ENCODE assay signal across 8 cellular contexts in the genomic region with DNA sequence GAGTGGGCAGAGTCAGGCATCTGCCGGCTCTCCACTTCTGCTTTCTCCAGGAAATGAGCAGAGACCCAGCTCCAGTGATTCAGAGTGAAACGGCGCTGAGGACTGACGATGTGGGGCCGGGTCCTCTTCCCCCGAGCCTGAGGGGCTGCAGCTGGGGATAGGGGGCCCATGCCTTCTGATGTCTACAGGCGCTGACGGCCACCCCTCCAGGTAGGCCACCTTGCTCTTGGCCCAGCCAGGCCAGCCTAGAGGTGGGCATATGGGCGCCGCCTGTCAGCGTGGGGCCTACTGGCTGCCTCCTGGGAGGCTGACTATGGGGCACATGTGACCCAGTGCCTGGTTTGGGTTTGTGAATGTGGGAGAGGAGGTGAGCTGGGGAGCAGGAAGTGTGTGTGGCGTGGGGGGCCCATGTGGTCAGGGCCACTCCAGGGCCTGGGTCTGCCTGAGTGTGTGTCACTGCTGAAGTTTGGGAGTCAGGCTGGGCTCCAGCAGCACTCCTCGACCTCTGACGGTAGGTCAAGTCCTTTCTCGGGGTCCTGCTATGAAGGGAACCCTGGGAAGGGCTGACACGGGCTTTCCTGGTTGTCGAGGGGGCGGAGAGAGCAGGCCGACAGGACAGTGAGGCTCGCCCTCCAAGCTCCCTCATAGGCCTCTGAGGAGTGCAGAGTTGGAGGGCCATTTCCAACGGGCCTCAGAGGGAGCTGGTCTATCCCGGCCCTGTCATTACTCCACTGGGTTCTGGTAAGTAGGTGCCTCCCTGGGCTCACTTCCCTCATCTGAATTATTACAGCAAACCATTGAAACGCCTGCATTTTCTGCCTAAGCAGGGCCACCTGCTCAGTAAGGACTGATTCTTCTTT. TPM values are rescaled to one million over a fixed set of nuclear protein-coding genes. Genes with fewer than 3 reads are reported as not detected.
DNase-seq lines count a peak whose midpoint lies in the region; ATAC-seq, FAIRE-seq and TF ChIP-seq lines count a peak whose summit lies in the region.
"Had no signal": no experiment of that assay in that cellular context is flagged by ENCODE, and none has a peak within 500 bp of the region (broad histone marks: within the 10 kb centered on the region; RNA-seq: fewer than 3 reads in every experiment).

A gene with protein sequence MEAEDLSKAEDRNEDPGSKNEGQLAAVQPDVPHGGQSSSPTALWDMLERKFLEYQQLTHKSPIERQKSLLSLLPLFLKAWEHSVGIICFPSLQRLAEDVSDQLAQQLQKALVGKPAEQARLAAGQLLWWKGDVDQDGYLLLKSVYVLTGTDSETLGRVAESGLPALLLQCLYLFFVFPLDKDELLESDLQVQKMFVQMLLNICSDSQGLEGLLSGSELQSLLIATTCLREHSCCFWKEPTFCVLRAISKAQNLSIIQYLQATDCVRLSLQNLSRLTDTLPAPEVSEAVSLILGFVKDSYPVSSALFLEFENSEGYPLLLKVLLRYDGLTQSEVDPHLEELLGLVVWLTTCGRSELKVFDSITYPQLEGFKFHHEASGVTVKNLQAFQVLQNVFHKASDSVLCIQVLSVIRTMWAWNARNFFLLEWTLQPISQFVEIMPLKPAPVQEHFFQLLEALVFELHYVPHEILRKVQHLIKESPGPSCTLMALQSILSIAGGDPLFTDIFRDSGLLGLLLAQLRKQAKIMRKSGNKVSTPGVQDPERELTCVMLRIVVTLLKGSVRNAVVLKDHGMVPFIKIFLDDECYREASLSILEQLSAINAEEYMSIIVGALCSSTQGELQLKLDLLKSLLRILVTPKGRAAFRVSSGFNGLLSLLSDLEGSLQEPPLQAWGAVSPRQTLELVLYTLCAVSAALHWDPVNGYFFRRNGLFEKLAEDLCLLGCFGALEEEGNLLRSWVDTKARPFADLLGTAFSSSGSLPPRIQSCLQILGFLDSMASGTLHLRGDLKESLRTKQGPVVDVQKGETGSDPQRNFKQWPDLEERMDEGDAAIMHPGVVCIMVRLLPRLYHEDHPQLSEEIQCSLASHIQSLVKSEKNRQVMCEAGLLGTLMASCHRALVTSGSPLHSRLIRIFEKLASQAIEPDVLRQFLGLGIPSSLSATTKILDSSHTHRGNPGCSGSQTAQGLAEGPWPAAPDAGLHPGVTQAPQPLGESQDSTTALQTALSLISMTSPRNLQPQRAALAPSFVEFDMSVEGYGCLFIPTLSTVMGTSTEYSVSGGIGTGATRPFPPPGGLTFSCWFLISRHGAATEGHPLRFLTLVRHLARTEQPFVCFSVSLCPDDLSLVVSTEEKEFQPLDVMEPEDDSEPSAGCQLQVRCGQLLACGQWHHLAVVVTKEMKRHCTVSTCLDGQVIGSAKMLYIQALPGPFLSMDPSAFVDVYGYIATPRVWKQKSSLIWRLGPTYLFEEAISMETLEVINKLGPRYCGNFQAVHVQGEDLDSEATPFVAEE (N-terminal part only) (plus strand): TSS at position 82 of the 860 bp plus-strand sequence. CDS start 24,860 bp downstream, outside the sequence.

- no peak for DNase-seq in K562 (ENCODE audit: extremely low read depth in 1 of 4, low spot score in 3 of 4)
- DNase-seq in middle frontal gyrus (ENCODE audit: extremely low spot score, low spot score): no peak
- DNase-seq in activated T-cell treated with anti-CD3 and anti-CD28 coated beads for 4 hours: no peak
- no peak for DNase-seq in NCI-H345 (lab: John Stamatoyannopoulos, UW)

- H3K4me1 ChIP-seq in K562 (replicated peaks in 1 of 2; ENCODE audit: control insufficient read depth in 2 of 2, insufficient read depth in 2 of 2, low read length in 2 of 2) (peaks cover 0 to 7% of the 10 kb centered on the region in 2 experiments; a peak in 1 of 5 replicates), skeletal muscle tissue (ENCODE audit: control insufficient read depth in 3 of 3, insufficient read depth in 3 of 3, low read length in 3 of 3) (no peaks in the 10 kb centered on the region)

- H3K27ac ChIP-seq in K562 (ENCODE audit: extremely low read depth, low read depth, low read length) (no peak within 1 kb of the TSS), skeletal muscle tissue (ENCODE audit: low read depth, low read length) (peak within 1 kb of the TSS; percentile 36)

- H3K27me3 ChIP-seq in K562 (ENCODE audit: control insufficient read depth in 2 of 2, insufficient read depth in 2 of 2, low read length in 2 of 2) (peaks cover 23 to 24% of the 10 kb centered on the region in 2 experiments; a peak in 4 of 5 replicates), skeletal muscle tissue (ENCODE audit: control insufficient read depth in 3 of 3, insufficient read depth in 3 of 3, low read length in 3 of 3) (no peaks in the 10 kb centered on the region)

- TF ChIP-seq RAD21 in K562 (CRISPR knock-in tag; conservative IDR thresholded peaks at IDR 0.05 in 1 of 2, IDR thresholded peaks at IDR 0.05 in 1 of 2): no peak

- intact Hi-C loops in K562 (cut with micrococcal nuclease): no loop called here

- H3K36me3 ChIP-seq in K562 (ENCODE audit: control insufficient read depth, insufficient read depth, low read length) (no peaks in the 10 kb centered on the region), skeletal muscle tissue (ENCODE audit: control insufficient read depth in 3 of 3, insufficient read depth in 3 of 3, low read length in 3 of 3) (no peaks in the 10 kb centered on the region)

- ATAC-seq in GM19328 (IDR thresholded peaks at IDR 0.05; ENCODE audit: unreplicated experiment) (peak; percentile 47), HG03108 (IDR thresholded peaks at IDR 0.05; ENCODE audit: unreplicated experiment) (peak; percentile 61), K562 (peak; percentile 33; the same call in 2 of the 3 replicates)

- no peak for TF ChIP-seq POLR2A in K562 (conservative IDR thresholded peaks at IDR 0.05)

- H3K4me3 ChIP-seq in K562 (no peak within 1 kb of the TSS), skeletal muscle tissue (ENCODE audit: low read length in 3 of 3) (peak within 1 kb of the TSS in 1 of 3 donors; percentile 36)

- no peak for FAIRE-seq in K562 (lab: Jason Lieb, UNC)

- in situ Hi-C loops in K562 (cut with MboI): no loop called here

- no peak within 1 kb of the TSS; a peak in 1 of 4 replicates for H3K9ac ChIP-seq in K562 (ENCODE audit: insufficient read depth in 1 of 2, low read depth in 2 of 2, low read length in 2 of 2)
- H3K9ac ChIP-seq in skeletal muscle tissue (ENCODE audit: low read depth in 1 of 3, low read length in 3 of 3): no peak within 1 kb of the TSS

- no peaks in the 10 kb centered on the region for H3K79me2 ChIP-seq in K562 (ENCODE audit: control insufficient read depth, insufficient read depth, low read length)

- BruUV-seq in K562 (replicated peaks; lab: Mats Ljungman, UMichigan): no TSS peak

- 3% methylated on average over 23 of the region's 23 CpGs for WGBS in K562 (ENCODE audit: insufficient coverage, low coverage, missing lambda C conversion rate)

- H3K9me1 ChIP-seq in K562 (ENCODE audit: control insufficient read depth, insufficient read depth, low read length): no peaks in the 10 kb centered on the region

- no peak within 1 kb of the TSS for H3K4me2 ChIP-seq in K562 (ENCODE audit: insufficient read depth, low read length)

- POLR2A ChIA-PET in K562 (lab: Yijun Ruan, JAX): interaction anchor here (0.7 kb wide), 1 partner anchor 228 kb away, joined by 3 read pairs; no protein-coding TSS in a partner anchor

- no peak for TF ChIP-seq EP300 in K562 (IDR thresholded peaks at IDR 0.05; ENCODE audit: low read length)

- TF ChIP-seq CTCF in K562 (IDR thresholded peaks at IDR 0.05 in 2 of 3, conservative IDR thresholded peaks at IDR 0.05 in 1 of 3; ENCODE audit: insufficient read depth in 2 of 3, low read depth in 1 of 3, low read length in 3 of 3): no peak

- no peak within 1 kb of the TSS for H2AFZ ChIP-seq in K562 (ENCODE audit: low read depth, low read length)

- H3K9me3 ChIP-seq in K562 (replicated peaks; ENCODE audit: control insufficient read depth, insufficient read depth, low read depth, low read length) (no peaks in the 10 kb centered on the region), skeletal muscle tissue (ENCODE audit: control insufficient read depth in 3 of 3, low read length in 3 of 3) (no peaks in the 10 kb centered on the region)

- CTCF ChIA-PET in K562 (lab: Yijun Ruan, JAX; ENCODE audit: low intra/inter-chr PET ratio): no interaction called here

- H4K20me1 ChIP-seq in K562 (replicated peaks; ENCODE audit: control insufficient read depth, insufficient read depth, low read length): no peaks in the 10 kb centered on the region

TF ChIP-seq in K562, 482 proteins besides CTCF, POLR2A, EP300 and RAD21:
- TF ChIP-seq ESRRB (CRISPR knock-in tag; IDR thresholded peaks at IDR 0.05; ENCODE audit: borderline replicate concordance) (no peak), SPI1 (IDR thresholded peaks at IDR 0.05; ENCODE audit: borderline replicate concordance, low read depth, low read length) (peak; percentile 55; the same call in 1 of the 2 replicates)

RNA-seq across cellular contexts. Expression of the gene that starts here (rescaled TPM):
- total RNA-seq in K562 (2011; cell fraction: chromatin; rRNA removed; ENCODE audit: low replicate concordance): 0.05 TPM in 1 of 2 replicates, not detected in the other
- total RNA-seq in K562 (2011; cell fraction: nucleolus; rRNA removed): not detected in 2 replicates
- not detected in 2 replicates for total RNA-seq in K562 (2011; cell fraction: nucleoplasm; rRNA removed)
- total RNA-seq in K562 (2014; rRNA removed) (not detected in 2 replicates), K562 (2014; rRNA removed; fragmentation: Illumina TruSeq; extraction: Trizol) (not detected in 2 replicates), K562 (2015; rRNA removed; fragmentation: Illumina TruSeq; extraction: Trizol) (not detected in 2 replicates), K562 (2021) (0.02 and 0.29 TPM in 2 replicates), skeletal muscle tissue (2.6 TPM)
- polyA plus RNA-seq in K562 (2011; rRNA removed) (0.05 TPM in 1 of 2 replicates, not detected in the other), K562 (2014; fragmentation: Illumina TruSeq; extraction: Trizol) (0.08 TPM in 1 of 2 replicates, not detected in the other), K562 (2014; fragmentation: Nextera tagmentation; extraction: Ambion mirVana) (under 1 TPM in 1 of 2 experiments, not detected in 1; 0.01 TPM), K562 (2014; rRNA removed) (0.01 TPM in 1 of 2 replicates, not detected in the other)
- 0.01 and 0.03 TPM in 2 replicates for polyA plus RNA-seq in K562 (2011; cell fraction: cytosol; rRNA removed)
- 0.09 TPM in 1 of 2 replicates, not detected in the other for polyA plus RNA-seq in K562 (2011; cell fraction: nucleus; rRNA removed)
- 0.03 and 0.58 TPM in 2 replicates for polyA plus RNA-seq in K562 (2012)
- not detected in 2 replicates for polyA minus RNA-seq in K562 (2011; rRNA and poly(A)+ RNA removed)
- not detected in 2 replicates for polyA minus RNA-seq in K562 (2011; cell fraction: cytosol; rRNA and poly(A)+ RNA removed)
- polyA minus RNA-seq in K562 (2011; cell fraction: nucleus; rRNA and poly(A)+ RNA removed): not detected in 2 replicates
- total RNA-seq: fibroblast of villous mesenchyme had no signal

Comparison
In these comparisons a context has a peak if more than half of its experiments do, and no peak if none do; other contexts are left out.
1. Peak in ATAC-seq in K562; RNA of the gene not detected or under 1 TPM.